ENCODE assay signal across 20 cellular contexts in the genomic region with DNA sequence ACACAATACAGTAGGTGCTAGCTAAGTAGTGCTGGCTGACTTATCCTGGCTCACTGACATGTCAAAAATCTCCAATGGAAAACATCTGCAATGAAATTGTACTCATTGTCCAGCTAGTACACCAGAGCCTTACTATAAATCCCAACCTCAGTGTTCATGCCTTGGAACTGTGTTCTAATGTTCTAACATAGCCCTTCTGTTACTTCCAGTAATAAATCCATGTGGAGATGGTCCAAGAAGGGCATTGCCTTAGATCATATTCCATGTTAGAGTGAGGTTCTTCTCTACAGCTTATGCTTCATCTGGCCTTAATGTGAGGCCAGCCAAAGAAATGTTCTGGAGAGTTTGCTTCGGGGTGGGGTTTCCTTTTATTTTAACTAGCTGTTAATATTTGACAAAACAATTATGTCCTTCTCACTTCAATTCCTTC.
"Had no signal": no experiment of that assay in that cellular context is flagged by ENCODE, and none has a peak within 500 bp of the region (broad histone marks: within the 10 kb centered on the region; RNA-seq: fewer than 3 reads in every experiment).

No MANE protein-coding gene starts in this region.

- DNase-seq: activated CD4-positive, alpha-beta T cell treated with anti-CD3 and anti-CD28 coated beads for 1 hour; activated CD4-positive, alpha-beta T cell treated with anti-CD3 and anti-CD28 coated beads, Interleukin-2, amount 50 U/mL, for 48 hours; activated CD8-positive, alpha-beta memory T cell treated with anti-CD3 and anti-CD28 coated beads, Interleukin-2, amount 10 ng/mL, durations not matched to agents 7 days and 5 days; activated effector memory CD4-positive, alpha-beta T cell treated with Interleukin-2 at 50 U/mL for 16 hours; activated T-cell treated with anti-CD3 and anti-CD28 coated beads, Interleukin-2, amount 50 U/mL, for 24 hours; amniotic stem cell; cerebellar nuclear complex; dermis blood vessel endothelial cell; islet precursor cell; occipital lobe; sigmoid colon; stimulated activated CD4-positive, alpha-beta T cell treated with anti-CD3 and anti-CD28 coated beads, Interleukin-4, amount 100 ng/mL, for 1 hour; stimulated activated CD8-positive, alpha-beta memory T cell treated with anti-CD3 and anti-CD28 coated beads, Interleukin-4, amount 100 ng/mL, for 48 hours; SW 1271; upper lobe of right lung had no signal

- H3K27me3 ChIP-seq: sigmoid colon, upper lobe of right lung had no signal

- H3K9me3 ChIP-seq: sigmoid colon, upper lobe of right lung had no signal

- H3K4me3 Mint-ChIP-seq: activated CD8-positive, alpha-beta memory T cell treated with anti-CD3 and anti-CD28 coated beads, Interleukin-2, amount 10 ng/mL, durations not matched to agents 7 days and 5 days; activated naive CD4-positive, alpha-beta T cell treated with anti-CD3 and anti-CD28 coated beads, Interleukin-2, amount 50 U/mL, for 24 hours; activated T-cell treated with anti-CD3 and anti-CD28 coated beads, Interleukin-2, amount 50 U/mL, for 24 hours; brain; natural killer cell treated with Interleukin-12 subunit alpha and Interleukin-12 subunit beta and Interleukin-15 and Interleukin-18, amount 100 ng/mL, for 72 hours; stimulated activated naive CD8-positive, alpha-beta T cell treated with anti-CD3 and anti-CD28 coated beads, Interleukin-15, Interleukin-2, amounts not matched to agents 100 ng/mL and 50 ng/mL, for 24 hours had no signal

- H3K36me3 ChIP-seq: sigmoid colon, upper lobe of right lung had no signal

- H3K9me3 Mint-ChIP-seq: activated naive CD4-positive, alpha-beta T cell treated with anti-CD3 and anti-CD28 coated beads, Interleukin-2, amount 50 U/mL, for 24 hours; natural killer cell treated with Interleukin-12 subunit alpha and Interleukin-12 subunit beta and Interleukin-15 and Interleukin-18, amount 100 ng/mL, for 72 hours had no signal

- H3K27ac Mint-ChIP-seq: activated CD8-positive, alpha-beta memory T cell treated with anti-CD3 and anti-CD28 coated beads, Interleukin-2, amount 10 ng/mL, durations not matched to agents 7 days and 5 days; activated naive CD4-positive, alpha-beta T cell treated with anti-CD3 and anti-CD28 coated beads, Interleukin-2, amount 50 U/mL, for 24 hours; activated T-cell treated with anti-CD3 and anti-CD28 coated beads, Interleukin-2, amount 50 U/mL, for 24 hours; natural killer cell treated with Interleukin-12 subunit alpha and Interleukin-12 subunit beta and Interleukin-15 and Interleukin-18, amount 100 ng/mL, for 72 hours; progenitor cell of endocrine pancreas; stimulated activated naive CD8-positive, alpha-beta T cell treated with anti-CD3 and anti-CD28 coated beads, Interleukin-15, Interleukin-2, amounts not matched to agents 100 ng/mL and 50 ng/mL, for 24 hours had no signal

- H3K4me3 ChIP-seq: sigmoid colon, upper lobe of right lung had no signal

- ATAC-seq: activated CD8-positive, alpha-beta memory T cell treated with anti-CD3 and anti-CD28 coated beads, Interleukin-2, amount 10 ng/mL, durations not matched to agents 7 days and 5 days; natural killer cell treated with Interleukin-12 subunit alpha and Interleukin-12 subunit beta and Interleukin-15 and Interleukin-18, amount 100 ng/mL, for 72 hours; upper lobe of right lung had no signal

- H3K36me3 Mint-ChIP-seq: natural killer cell treated with Interleukin-12 subunit alpha and Interleukin-12 subunit beta and Interleukin-15 and Interleukin-18, amount 100 ng/mL, for 72 hours had no signal

- H3K27me3 Mint-ChIP-seq: activated CD8-positive, alpha-beta memory T cell treated with anti-CD3 and anti-CD28 coated beads, Interleukin-2, amount 10 ng/mL, durations not matched to agents 7 days and 5 days; activated naive CD4-positive, alpha-beta T cell treated with anti-CD3 and anti-CD28 coated beads, Interleukin-2, amount 50 U/mL, for 24 hours; progenitor cell of endocrine pancreas; stimulated activated naive CD8-positive, alpha-beta T cell treated with anti-CD3 and anti-CD28 coated beads, Interleukin-15, Interleukin-2, amounts not matched to agents 100 ng/mL and 50 ng/mL, for 24 hours had no signal

- H3K27ac ChIP-seq: upper lobe of right lung had no signal
